In genomic region chr19:43638991-43639494, GRCh38 we compare ENCODE assay signal across 8 cellular contexts. TPM values are rescaled to one million over a fixed set of nuclear protein-coding genes. Genes with fewer than 3 reads are reported as not detected.
DNase-seq lines count a peak whose midpoint lies in the region; ATAC-seq, FAIRE-seq and TF ChIP-seq lines count a peak whose summit lies in the region.

No MANE protein-coding gene starts in this region.

- H3K9me3 Mint-ChIP-seq in effector memory CD8-positive, alpha-beta T cell, result no peaks in the 10 kb centered on the region

- H3K4me3 ChIP-seq in BLaER1, result peak overlapping the region; percentile 85
- H3K4me3 ChIP-seq in LNCaP clone FGC (ENCODE audit: low read depth, low read length), result peak overlapping the region; percentile 49
- peak overlapping the region; percentile 85 for H3K4me3 ChIP-seq in neural cell (ENCODE audit: low read length)

- H3K4me2 ChIP-seq in BLaER1 (peak overlapping the region; percentile 95), neural cell (ENCODE audit: low read length) (peak overlapping the region; percentile 77)

- H4K20me1 ChIP-seq in BLaER1 (no peaks in the 10 kb centered on the region), neural cell (ENCODE audit: insufficient read depth) (no peaks in the 10 kb centered on the region)

- FAIRE-seq in H54 (lab: Jason Lieb, UNC), result no peak

- H3K4me1 Mint-ChIP-seq in effector memory CD8-positive, alpha-beta T cell (ENCODE audit: low read depth in 2 of 2), result peaks cover 12 to 14% of the 10 kb centered on the region in 2 donors

- H2AFZ ChIP-seq in neural cell (ENCODE audit: low read depth, low read length), result peak overlapping the region; percentile 40

- no peak for TF ChIP-seq EP300 in neural cell (conservative IDR thresholded peaks at IDR 0.05; ENCODE audit: poor library complexity, severe bottlenecking)

- no peak for TF ChIP-seq RAD21 in neural cell (conservative IDR thresholded peaks at IDR 0.05)

- peaks cover 60% of the 10 kb centered on the region for H3K4me1 ChIP-seq in BLaER1

- no peaks in the 10 kb centered on the region for H3K9me2 ChIP-seq in neural cell (ENCODE audit: insufficient read depth, low read length)

- H3K27me3 ChIP-seq in BLaER1 (peaks cover 3% of the 10 kb centered on the region; the same call in 1 of the 2 replicates), neural cell (ENCODE audit: insufficient read depth, low read depth, low read length) (no peaks in the 10 kb centered on the region)

- H3K79me2 ChIP-seq in neural cell (replicated peaks; ENCODE audit: insufficient read depth, low read length), result peaks cover 57% of the 10 kb centered on the region

- H3K9ac ChIP-seq in BLaER1 (peak overlapping the region; percentile 92), neural cell (ENCODE audit: low read length) (peak overlapping the region; percentile 96)

- H3F3A ChIP-seq in neural cell (ENCODE audit: insufficient read depth, low read length, poor library complexity, severe bottlenecking), result no peaks in the 10 kb centered on the region

- no peak for TF ChIP-seq POLR2A in H54 (IDR thresholded peaks at IDR 0.05; ENCODE audit: low read depth, low read length)

- peaks cover 48 to 68% of the 10 kb centered on the region in 2 donors for H3K27me3 Mint-ChIP-seq in effector memory CD8-positive, alpha-beta T cell

- peaks cover 3% of the 10 kb centered on the region for H3K36me3 Mint-ChIP-seq in effector memory CD8-positive, alpha-beta T cell (ENCODE audit: insufficient read depth)

- no peak for DNase-seq in LNCaP clone FGC (ENCODE audit: low read depth)
- DNase-seq in effector memory CD8-positive, alpha-beta T cell, result no peak
- no peak for DNase-seq in cortex of kidney (lab: John Stamatoyannopoulos, UW)
- no peak for DNase-seq in GM19240 (ENCODE audit: insufficient read length, low spot score)
- no peak for DNase-seq in H54 (ENCODE audit: insufficient read length, low spot score)

- TF ChIP-seq CTCF in LNCaP clone FGC (IDR thresholded peaks at IDR 0.05; ENCODE audit: control insufficient read depth, extremely low read depth, insufficient read depth) (no peak), neural cell (IDR thresholded peaks at IDR 0.05; ENCODE audit: poor library complexity, severe bottlenecking) (no peak)

- H3K27ac Mint-ChIP-seq in effector memory CD8-positive, alpha-beta T cell, result no peak overlapping the region

- H3K27ac ChIP-seq in BLaER1 (peak overlapping the region; percentile 90), neural cell (ENCODE audit: low read length) (peak overlapping the region; percentile 95)

- H3K9me3 ChIP-seq in BLaER1 (no peaks in the 10 kb centered on the region), neural cell (ENCODE audit: low read length) (no peaks in the 10 kb centered on the region)

- H3K36me3 ChIP-seq in BLaER1 (no peaks in the 10 kb centered on the region), neural cell (ENCODE audit: insufficient read depth, low read length) (no peaks in the 10 kb centered on the region)

- peak overlapping the region; percentile 80 to 84 for H3K4me3 Mint-ChIP-seq in effector memory CD8-positive, alpha-beta T cell

- no peak for ATAC-seq in effector memory CD8-positive, alpha-beta T cell (replicated peaks)
- no peak for ATAC-seq in GM21737 (IDR thresholded peaks at IDR 0.05; ENCODE audit: unreplicated experiment)

TF ChIP-seq in neural cell, 6 proteins besides CTCF, POLR2A, EP300 and RAD21:
- TF ChIP-seq, protein P1, sequence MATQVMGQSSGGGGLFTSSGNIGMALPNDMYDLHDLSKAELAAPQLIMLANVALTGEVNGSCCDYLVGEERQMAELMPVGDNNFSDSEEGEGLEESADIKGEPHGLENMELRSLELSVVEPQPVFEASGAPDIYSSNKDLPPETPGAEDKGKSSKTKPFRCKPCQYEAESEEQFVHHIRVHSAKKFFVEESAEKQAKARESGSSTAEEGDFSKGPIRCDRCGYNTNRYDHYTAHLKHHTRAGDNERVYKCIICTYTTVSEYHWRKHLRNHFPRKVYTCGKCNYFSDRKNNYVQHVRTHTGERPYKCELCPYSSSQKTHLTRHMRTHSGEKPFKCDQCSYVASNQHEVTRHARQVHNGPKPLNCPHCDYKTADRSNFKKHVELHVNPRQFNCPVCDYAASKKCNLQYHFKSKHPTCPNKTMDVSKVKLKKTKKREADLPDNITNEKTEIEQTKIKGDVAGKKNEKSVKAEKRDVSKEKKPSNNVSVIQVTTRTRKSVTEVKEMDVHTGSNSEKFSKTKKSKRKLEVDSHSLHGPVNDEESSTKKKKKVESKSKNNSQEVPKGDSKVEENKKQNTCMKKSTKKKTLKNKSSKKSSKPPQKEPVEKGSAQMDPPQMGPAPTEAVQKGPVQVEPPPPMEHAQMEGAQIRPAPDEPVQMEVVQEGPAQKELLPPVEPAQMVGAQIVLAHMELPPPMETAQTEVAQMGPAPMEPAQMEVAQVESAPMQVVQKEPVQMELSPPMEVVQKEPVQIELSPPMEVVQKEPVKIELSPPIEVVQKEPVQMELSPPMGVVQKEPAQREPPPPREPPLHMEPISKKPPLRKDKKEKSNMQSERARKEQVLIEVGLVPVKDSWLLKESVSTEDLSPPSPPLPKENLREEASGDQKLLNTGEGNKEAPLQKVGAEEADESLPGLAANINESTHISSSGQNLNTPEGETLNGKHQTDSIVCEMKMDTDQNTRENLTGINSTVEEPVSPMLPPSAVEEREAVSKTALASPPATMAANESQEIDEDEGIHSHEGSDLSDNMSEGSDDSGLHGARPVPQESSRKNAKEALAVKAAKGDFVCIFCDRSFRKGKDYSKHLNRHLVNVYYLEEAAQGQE (IDR thresholded peaks at IDR 0.05; ENCODE audit: borderline replicate concordance), result no peak
- no peak for TF ChIP-seq SMC3 (conservative IDR thresholded peaks at IDR 0.05; ENCODE audit: poor library complexity)
- no peak for TF ChIP-seq EZH2 (IDR thresholded peaks at IDR 0.05; ENCODE audit: borderline replicate concordance, insufficient read depth, low read length, poor library complexity, severe bottlenecking)
- TF ChIP-seq TAF1 (IDR thresholded peaks at IDR 0.05; ENCODE audit: low read depth), result no peak
- TF ChIP-seq MXI1 (conservative IDR thresholded peaks at IDR 0.05; ENCODE audit: poor library complexity, severe bottlenecking), result no peak

RNA-seq across cellular contexts. Expression of gene CADM4, which starts 0.6 kb away (rescaled TPM):
- polyA plus RNA-seq in neural cell, result 211 and 220 TPM in 2 replicates
- 114 and 135 TPM in 2 replicates for polyA minus RNA-seq in neural cell

RNA-seq across cellular contexts. Expression of gene ZNF428, which starts 19.6 kb away (rescaled TPM):
- polyA plus RNA-seq in neural cell, result 983 and 1,008 TPM in 2 replicates
- 194 and 197 TPM in 2 replicates for polyA minus RNA-seq in neural cell

RNA-seq across cellular contexts. Expression of gene SRRM5, which starts 27.2 kb away (rescaled TPM):
- not detected in 2 replicates for polyA plus RNA-seq in neural cell
- 0.23 and 0.24 TPM in 2 replicates for polyA minus RNA-seq in neural cell

RNA-seq across cellular contexts. Expression of gene PLAUR, which starts 30.9 kb away (rescaled TPM):
- polyA plus RNA-seq in neural cell, result 1.3 TPM in 1 of 2 replicates, not detected in the other
- polyA minus RNA-seq in neural cell, result not detected in 2 replicates

RNA-seq across cellular contexts. Expression of gene ZNF576, which starts 42.6 kb away (rescaled TPM):
- 11.9 and 19.9 TPM in 2 replicates for polyA plus RNA-seq in neural cell
- polyA minus RNA-seq in neural cell, result 10.0 and 11.7 TPM in 2 replicates
